ENCODE assay signal across 8 cellular contexts in the genomic region with DNA sequence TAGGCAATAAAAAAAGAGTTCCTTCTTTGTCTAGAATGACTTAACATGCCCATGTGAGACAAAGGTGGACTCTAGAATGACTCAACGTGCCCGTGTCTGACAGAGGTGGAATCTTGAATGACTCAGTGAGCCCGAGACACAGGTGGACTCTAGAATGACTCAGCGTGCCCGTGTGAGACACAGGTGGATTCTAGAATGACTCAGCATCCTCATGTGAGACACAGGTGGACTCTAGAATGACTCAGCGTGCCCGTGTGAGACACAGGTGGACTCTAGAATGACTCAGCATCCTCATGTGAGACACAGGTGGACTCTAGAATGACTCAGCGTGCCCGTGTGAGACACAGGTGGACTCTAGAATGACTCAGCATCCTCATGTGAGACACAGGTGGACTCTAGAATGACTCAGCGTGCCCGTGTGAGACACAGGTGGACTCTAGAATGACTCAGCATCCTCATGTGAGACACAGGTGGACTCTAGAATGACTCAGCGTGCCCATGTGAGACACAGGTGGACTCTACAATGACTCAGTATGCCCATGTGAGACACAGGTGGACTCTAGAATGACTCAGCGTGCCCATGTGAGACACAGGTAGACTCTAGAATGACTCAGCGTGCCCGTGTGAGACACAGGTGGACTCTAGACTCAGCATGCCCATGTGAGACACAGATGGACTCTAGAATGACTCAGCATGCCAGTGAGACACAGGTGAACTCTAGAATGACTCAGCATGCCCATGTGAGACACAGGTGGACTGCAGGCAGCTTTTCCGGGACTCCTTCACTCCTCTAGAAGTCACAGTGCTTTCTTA.
DNase-seq lines count a peak whose midpoint lies in the region; ATAC-seq and TF ChIP-seq lines count a peak whose summit lies in the region.
"Not testable (repeated sequence)": the region's sequence is repeated elsewhere in the genome, so short reads cannot be mapped to it uniquely, and the experiment has no call there.

No MANE protein-coding gene starts in this region.

- not testable (repeated sequence) for H3K27ac ChIP-seq in CD8-positive, alpha-beta T cell (ENCODE audit: low read depth, low read length)
- H3K27ac ChIP-seq in HUES6 (ENCODE audit: low read depth, low read length): peak overlapping the region; percentile 15
- peak overlapping the region; percentile 17; the same call in 1 of the 2 replicates for H3K27ac ChIP-seq in Panc1 (ENCODE audit: low read length)
- H3K27ac ChIP-seq in esophagus squamous epithelium: peak overlapping the region; percentile 37 to 71 (median 62)

- 35 to 75% methylated on average over 4 to 8 of the region's 16 CpGs for WGBS in esophagus squamous epithelium, 2 donors

- ATAC-seq in CD8-positive, alpha-beta T cell; Panc1: not testable (repeated sequence)
- peak; percentile 66 for ATAC-seq in activated naive CD8-positive, alpha-beta T cell treated with anti-CD3 and anti-CD28 coated beads, Interleukin-2, amount 50 U/mL, for 24 hours
- ATAC-seq in mucosa of descending colon: peak; percentile 48

- H3K27ac Mint-ChIP-seq in CD8-positive, alpha-beta T cell: peak overlapping the region; percentile 62
- peak overlapping the region; percentile 85 for H3K27ac Mint-ChIP-seq in activated CD4-positive, alpha-beta memory T cell treated with anti-CD3 and anti-CD28 coated beads for 36 hours
- H3K27ac Mint-ChIP-seq in activated naive CD8-positive, alpha-beta T cell treated with anti-CD3 and anti-CD28 coated beads, Interleukin-2, amount 50 U/mL, for 24 hours: peak overlapping the region; percentile 64
- H3K27ac Mint-ChIP-seq in stimulated activated naive CD8-positive, alpha-beta T cell treated with anti-CD3 and anti-CD28 coated beads, Interleukin-15, Interleukin-2, amounts not matched to agents 100 ng/mL and 50 ng/mL, for 24 hours: peak overlapping the region; percentile 61

- not testable (repeated sequence) for H3K4me3 ChIP-seq in CD8-positive, alpha-beta T cell (ENCODE audit: low read depth, low read length); HUES6 (ENCODE audit: low read depth, low read length); Panc1 (ENCODE audit: low read depth in 2 of 2, low read length in 2 of 2); esophagus squamous epithelium; mucosa of descending colon

- peak in 2 of 7 experiments; percentile 33 to 37 for DNase-seq in CD8-positive, alpha-beta T cell
- DNase-seq in Panc1 (ENCODE audit: low read depth, low spot score): peak; percentile 56
- DNase-seq in activated CD4-positive, alpha-beta memory T cell treated with anti-CD3 and anti-CD28 coated beads for 36 hours: peak; percentile 76
- DNase-seq in activated naive CD8-positive, alpha-beta T cell treated with anti-CD3 and anti-CD28 coated beads, Interleukin-2, amount 50 U/mL, for 24 hours; esophagus squamous epithelium (lab: John Stamatoyannopoulos, UW); mucosa of descending colon: not testable (repeated sequence)

- not testable (repeated sequence) for H3K4me1 ChIP-seq in CD8-positive, alpha-beta T cell (ENCODE audit: insufficient read depth, low read length); HUES6 (ENCODE audit: control insufficient read depth, insufficient read depth, low read length); Panc1 (ENCODE audit: control insufficient read depth, insufficient read depth, low read length); mucosa of descending colon (ENCODE audit: low read depth)
- H3K4me1 ChIP-seq in esophagus squamous epithelium: peaks cover 0 to 33% (median 0%) of the 10 kb centered on the region in 3 donors

- H3K27me3 ChIP-seq in CD8-positive, alpha-beta T cell (ENCODE audit: insufficient read depth, low read length); HUES6 (ENCODE audit: control insufficient read depth, insufficient read depth, low read length); Panc1 (ENCODE audit: control insufficient read depth, insufficient read depth, low read length); esophagus squamous epithelium: not testable (repeated sequence)

- not testable (repeated sequence) for TF ChIP-seq POLR2A in esophagus squamous epithelium (IDR thresholded peaks at IDR 0.05)

- H3K27me3 Mint-ChIP-seq in CD8-positive, alpha-beta T cell (ENCODE audit: low read depth); activated CD4-positive, alpha-beta memory T cell treated with anti-CD3 and anti-CD28 coated beads for 36 hours; activated naive CD8-positive, alpha-beta T cell treated with anti-CD3 and anti-CD28 coated beads, Interleukin-2, amount 50 U/mL, for 24 hours; stimulated activated naive CD8-positive, alpha-beta T cell treated with anti-CD3 and anti-CD28 coated beads, Interleukin-15, Interleukin-2, amounts not matched to agents 100 ng/mL and 50 ng/mL, for 24 hours: not testable (repeated sequence)

- intact Hi-C loops in CD8-positive, alpha-beta T cell (cut with DNase I, micrococcal nuclease): loop anchor here in 1 of 2 experiments (10.0 kb wide), 1 partner anchor 305 kb away; no protein-coding TSS in a partner anchor
- intact Hi-C loops in Panc1 (cut with micrococcal nuclease; ENCODE audit: unreplicated experiment); activated CD4-positive, alpha-beta memory T cell treated with anti-CD3 and anti-CD28 coated beads for 36 hours (cut with micrococcal nuclease); esophagus squamous epithelium (cut with DNase I); mucosa of descending colon (cut with DNase I, micrococcal nuclease): not testable (repeated sequence)

- H3K9me3 ChIP-seq in CD8-positive, alpha-beta T cell (ENCODE audit: low read length); HUES6 (ENCODE audit: control insufficient read depth, insufficient read depth, low read depth, low read length); Panc1 (ENCODE audit: control insufficient read depth, insufficient read depth, low read depth, low read length); esophagus squamous epithelium; mucosa of descending colon: not testable (repeated sequence)

- peaks cover 77% of the 10 kb centered on the region for H3K36me3 Mint-ChIP-seq in CD8-positive, alpha-beta T cell
- peaks cover 54% of the 10 kb centered on the region for H3K36me3 Mint-ChIP-seq in activated CD4-positive, alpha-beta memory T cell treated with anti-CD3 and anti-CD28 coated beads for 36 hours
- peaks cover 71% of the 10 kb centered on the region for H3K36me3 Mint-ChIP-seq in activated naive CD8-positive, alpha-beta T cell treated with anti-CD3 and anti-CD28 coated beads, Interleukin-2, amount 50 U/mL, for 24 hours (ENCODE audit: low read depth)
- peaks cover 71% of the 10 kb centered on the region for H3K36me3 Mint-ChIP-seq in stimulated activated naive CD8-positive, alpha-beta T cell treated with anti-CD3 and anti-CD28 coated beads, Interleukin-15, Interleukin-2, amounts not matched to agents 100 ng/mL and 50 ng/mL, for 24 hours (ENCODE audit: low read depth)

- CTCF ChIA-PET in CD8-positive, alpha-beta T cell (lab: Charles Lee): interaction anchor here (0.8 to 2.7 kb wide), 14 partner anchors 8 to 509 kb away, joined by 3 to 22 read pairs (median 6); no protein-coding TSS in a partner anchor
- CTCF ChIA-PET in Panc1 (lab: Charles Lee): not testable (repeated sequence)
- CTCF ChIA-PET in activated CD4-positive, alpha-beta memory T cell treated with anti-CD3 and anti-CD28 coated beads for 36 hours (lab: Charles Lee): interaction anchor here (0.6 to 2.5 kb wide), 11 partner anchors 8 to 511 kb away, joined by 3 to 23 read pairs (median 6); no protein-coding TSS in a partner anchor

- TF ChIP-seq CTCF in CD8-positive, alpha-beta T cell (IDR thresholded peaks at IDR 0.05); Panc1 (IDR thresholded peaks at IDR 0.05); esophagus squamous epithelium (IDR thresholded peaks at IDR 0.05); mucosa of descending colon (IDR thresholded peaks at IDR 0.05): not testable (repeated sequence)

- POLR2A ChIA-PET in CD8-positive, alpha-beta T cell (lab: Charles Lee): interaction anchor here (0.7 kb wide), 1 partner anchor 269 kb away, joined by 3 read pairs; no protein-coding TSS in a partner anchor
- POLR2A ChIA-PET in Panc1 (lab: Charles Lee); activated CD4-positive, alpha-beta memory T cell treated with anti-CD3 and anti-CD28 coated beads for 36 hours (lab: Charles Lee): not testable (repeated sequence)

- in situ Hi-C loops in Panc1 (cut with HindIII; ENCODE audit: low pct_unique_long_range_greater_than_20kb, low sequenced_read_pairs): not testable (repeated sequence)

- H3K4me3 Mint-ChIP-seq in CD8-positive, alpha-beta T cell; activated CD4-positive, alpha-beta memory T cell treated with anti-CD3 and anti-CD28 coated beads for 36 hours; activated naive CD8-positive, alpha-beta T cell treated with anti-CD3 and anti-CD28 coated beads, Interleukin-2, amount 50 U/mL, for 24 hours; stimulated activated naive CD8-positive, alpha-beta T cell treated with anti-CD3 and anti-CD28 coated beads, Interleukin-15, Interleukin-2, amounts not matched to agents 100 ng/mL and 50 ng/mL, for 24 hours: not testable (repeated sequence)

- not testable (repeated sequence) for H3K9me3 Mint-ChIP-seq in CD8-positive, alpha-beta T cell; activated CD4-positive, alpha-beta memory T cell treated with anti-CD3 and anti-CD28 coated beads for 36 hours; activated naive CD8-positive, alpha-beta T cell treated with anti-CD3 and anti-CD28 coated beads, Interleukin-2, amount 50 U/mL, for 24 hours; stimulated activated naive CD8-positive, alpha-beta T cell treated with anti-CD3 and anti-CD28 coated beads, Interleukin-15, Interleukin-2, amounts not matched to agents 100 ng/mL and 50 ng/mL, for 24 hours

- not testable (repeated sequence) for BruUV-seq in Panc1 (replicated peaks; lab: Mats Ljungman, UMichigan)

- not testable (repeated sequence) for H3K4me1 Mint-ChIP-seq in CD8-positive, alpha-beta T cell (ENCODE audit: low read depth); activated CD4-positive, alpha-beta memory T cell treated with anti-CD3 and anti-CD28 coated beads for 36 hours (ENCODE audit: low read depth); activated naive CD8-positive, alpha-beta T cell treated with anti-CD3 and anti-CD28 coated beads, Interleukin-2, amount 50 U/mL, for 24 hours; stimulated activated naive CD8-positive, alpha-beta T cell treated with anti-CD3 and anti-CD28 coated beads, Interleukin-15, Interleukin-2, amounts not matched to agents 100 ng/mL and 50 ng/mL, for 24 hours (ENCODE audit: low read depth)

- H3K36me3 ChIP-seq in CD8-positive, alpha-beta T cell (ENCODE audit: insufficient read depth, low read length): peaks cover 46% of the 10 kb centered on the region
- H3K36me3 ChIP-seq in HUES6 (ENCODE audit: control insufficient read depth, insufficient read depth, low read length) (peaks cover 85% of the 10 kb centered on the region), Panc1 (ENCODE audit: control insufficient read depth, insufficient read depth, low read length) (peaks cover 20% of the 10 kb centered on the region), esophagus squamous epithelium (peaks cover 0 to 98% (median 7%) of the 10 kb centered on the region in 3 donors), mucosa of descending colon (ENCODE audit: low read depth) (peaks cover 12% of the 10 kb centered on the region)

- H3K9ac ChIP-seq in HUES6 (ENCODE audit: low read length): peak overlapping the region; percentile 29
